Comparison of ENCODE assay signal across 20 cellular contexts in genomic region chr3:95588473-95588872, GRCh38.
DNase-seq lines count a peak whose midpoint lies in the region; ATAC-seq and TF ChIP-seq lines count a peak whose summit lies in the region.
"Had no signal": no experiment of that assay in that cellular context is flagged by ENCODE, and none has a peak within 500 bp of the region (broad histone marks: within the 10 kb centered on the region; RNA-seq: fewer than 3 reads in every experiment).

No MANE protein-coding gene starts in this region.

- H3K27ac ChIP-seq in spleen (no peak overlapping the region), upper lobe of right lung (no peak overlapping the region)

- peaks cover 22% of the 10 kb centered on the region for H3K9me3 Mint-ChIP-seq in HFFc6

- H3K27me3 ChIP-seq in spleen (replicated peaks in 1 of 7) (no peaks in the 10 kb centered on the region), upper lobe of right lung (no peaks in the 10 kb centered on the region)
- H3K27me3 ChIP-seq: BE2C had no signal

- H3K27ac Mint-ChIP-seq in HFFc6: no peak overlapping the region
- H3K27ac Mint-ChIP-seq: CD4-positive, CD25-positive, alpha-beta regulatory T cell; CD8-positive, alpha-beta memory T cell had no signal

- DNase-seq in left ventricle myocardium superior (peak; percentile 24), cardiac septum (ENCODE audit: low spot score) (no peak), spleen (peak; percentile 58), upper lobe of right lung (no peak), T1000 (lab: John Stamatoyannopoulos, UW) (no peak), HFFc6 (no peak)
- DNase-seq: ACHN; BE2C; C1 segment of cervical spinal cord; CD4-positive, CD25-positive, alpha-beta regulatory T cell; CD8-positive, alpha-beta memory T cell; COR-L47; DMS 273 treated with DMSO at 0.1 percent for 48 hours; DMS53; DND-41; EL; GOT3; H7 had no signal

- H3K4me1 ChIP-seq in spleen (no peaks in the 10 kb centered on the region), upper lobe of right lung (no peaks in the 10 kb centered on the region)
- H3K4me1 ChIP-seq: BE2C had no signal

- ATAC-seq in left ventricle myocardium superior: no peak
- peak; percentile 39 for ATAC-seq in upper lobe of right lung
- ATAC-seq: GM12878, HCT116 had no signal

- H3K36me3 ChIP-seq in spleen (no peaks in the 10 kb centered on the region), upper lobe of right lung (no peaks in the 10 kb centered on the region)
- H3K36me3 ChIP-seq: BE2C had no signal

- no peak overlapping the region for H3K4me3 ChIP-seq in spleen
- no peak overlapping the region for H3K4me3 ChIP-seq in upper lobe of right lung
- H3K4me3 ChIP-seq: GM12878 had no signal

- H3K4me1 Mint-ChIP-seq in HFFc6 (ENCODE audit: low read depth): no peaks in the 10 kb centered on the region
- H3K4me1 Mint-ChIP-seq: CD4-positive, CD25-positive, alpha-beta regulatory T cell; CD8-positive, alpha-beta memory T cell had no signal

- H3K4me3 Mint-ChIP-seq in HFFc6: no peak overlapping the region
- H3K4me3 Mint-ChIP-seq: CD4-positive, CD25-positive, alpha-beta regulatory T cell; CD8-positive, alpha-beta memory T cell had no signal

- H3K36me3 Mint-ChIP-seq in HFFc6 (ENCODE audit: low read depth): no peaks in the 10 kb centered on the region
- H3K36me3 Mint-ChIP-seq: CD4-positive, CD25-positive, alpha-beta regulatory T cell; CD8-positive, alpha-beta memory T cell had no signal

- 76 to 96% (median 89%) methylated on average over 11 to 13 of the region's 13 CpGs for WGBS in spleen, 5 donors

- H3K9me3 ChIP-seq in spleen: peaks cover 0 to 15% (median 0%) of the 10 kb centered on the region in 8 donors
- H3K9me3 ChIP-seq in upper lobe of right lung: no peaks in the 10 kb centered on the region
- H3K9me3 ChIP-seq: BE2C had no signal

- no peak for TF ChIP-seq CTCF in spleen (IDR thresholded peaks at IDR 0.05 in 8 of 11, conservative IDR thresholded peaks at IDR 0.05 in 3 of 11)
- no peak for TF ChIP-seq CTCF in upper lobe of right lung (IDR thresholded peaks at IDR 0.05)
- TF ChIP-seq CTCF in HFFc6 (IDR thresholded peaks at IDR 0.05): no peak

- no peak for TF ChIP-seq POLR2A in spleen (IDR thresholded peaks at IDR 0.05)

- H3K27me3 Mint-ChIP-seq in HFFc6 (ENCODE audit: insufficient read depth): no peaks in the 10 kb centered on the region; the same call in 1 of the 2 replicates
- H3K27me3 Mint-ChIP-seq: CD4-positive, CD25-positive, alpha-beta regulatory T cell had no signal

- intact Hi-C loops in left ventricle myocardium superior (cut with micrococcal nuclease) (no loop called here), cardiac septum (cut with DNase I) (no loop called here), spleen (cut with DNase I; ENCODE audit: low total_unique reads) (no loop called here), upper lobe of right lung (cut with DNase I) (no loop called here)

Comparison
In these comparisons a context has a peak if more than half of its experiments do, and no peak if none do; other contexts are left out.
1. DNase-seq: peak in left ventricle myocardium superior (single experiment) and spleen (single experiment); none in cardiac septum (single experiment), upper lobe of right lung (single experiment), T1000 (single experiment) and HFFc6 (single experiment).